2 cellular contexts compared by ENCODE assay signal in genomic region chr2:26217720-26218119, GRCh38.
A peak's percentile ranks its signal among the peaks of the same experiment; 100 is the strongest.
TF ChIP-seq lines count a peak whose summit lies in the region.

No MANE protein-coding gene starts in this region.

TF ChIP-seq in HepG2, 621 proteins besides CTCF, POLR2A, EP300 and RAD21:
- peak; percentile 99 for TF ChIP-seq ZNF317 (CRISPR knock-in tag; IDR thresholded peaks at IDR 0.05)
- no peak for TF ChIP-seq ZNF552 (CRISPR knock-in tag; IDR thresholded peaks at IDR 0.05; ENCODE audit: borderline replicate concordance)
- TF ChIP-seq ZNF121 (CRISPR knock-in tag; IDR thresholded peaks at IDR 0.05), result 0 out of 2 replicates have a peak, but pooled peaks have one; percentile 16
TF ChIP-seq in HepG2: peak in this region for 2.

TF ChIP-seq in K562, 482 proteins besides CTCF, POLR2A, EP300 and RAD21:
- TF ChIP-seq TRIM28 (IDR thresholded peaks at IDR 0.05) (peak; percentile 69; the same call in 1 of the 2 replicates), MITF (IDR thresholded peaks at IDR 0.05) (no peak), EHMT2 (IDR thresholded peaks at IDR 0.05) (no peak), ADNP (tag; IDR thresholded peaks at IDR 0.05) (no peak), IFI16 (CRISPR knock-in tag; IDR thresholded peaks at IDR 0.05) (no peak), ZKSCAN3 (CRISPR knock-in tag; IDR thresholded peaks at IDR 0.05) (no peak), ZNF717 (CRISPR knock-in tag; IDR thresholded peaks at IDR 0.05) (no peak), CBX3 (IDR thresholded peaks at IDR 0.05; ENCODE audit: borderline replicate concordance in 1 of 2, low read length in 2 of 2) (peak in 1 of 2 experiments; percentile 66; a peak in 1 of 3 replicates), ZNF449 (CRISPR knock-in tag; IDR thresholded peaks at IDR 0.05) (no peak), MTA3 (IDR thresholded peaks at IDR 0.05; ENCODE audit: borderline replicate concordance) (no peak), CHD7 (IDR thresholded peaks at IDR 0.05; ENCODE audit: low read depth, low read length) (no peak), HDAC2 (IDR thresholded peaks at IDR 0.05) (no peak), FOXP1 (CRISPR knock-in tag; IDR thresholded peaks at IDR 0.05) (no peak), PRPF4 (IDR thresholded peaks at IDR 0.05; ENCODE audit: insufficient read depth, low read depth, low read length, poor library complexity, severe bottlenecking) (no peak), ZSCAN29 (IDR thresholded peaks at IDR 0.05) (no peak), STAT5A (IDR thresholded peaks at IDR 0.05; ENCODE audit: borderline replicate concordance, low read length) (no peak), MCM2 (IDR thresholded peaks at IDR 0.05; ENCODE audit: low read depth) (no peak), THRAP3 (IDR thresholded peaks at IDR 0.05; ENCODE audit: borderline replicate concordance) (no peak), ZNF121 (CRISPR knock-in tag; conservative IDR thresholded peaks at IDR 0.05) (peak; percentile 73), KAT7 (CRISPR knock-in tag; IDR thresholded peaks at IDR 0.05; ENCODE audit: borderline replicate concordance) (no peak), HNRNPL (IDR thresholded peaks at IDR 0.05; ENCODE audit: low read depth, low read length) (no peak)
TF ChIP-seq in K562: peak in this region for 3.
